1 cellular context compared by ENCODE assay signal in the genomic region with DNA sequence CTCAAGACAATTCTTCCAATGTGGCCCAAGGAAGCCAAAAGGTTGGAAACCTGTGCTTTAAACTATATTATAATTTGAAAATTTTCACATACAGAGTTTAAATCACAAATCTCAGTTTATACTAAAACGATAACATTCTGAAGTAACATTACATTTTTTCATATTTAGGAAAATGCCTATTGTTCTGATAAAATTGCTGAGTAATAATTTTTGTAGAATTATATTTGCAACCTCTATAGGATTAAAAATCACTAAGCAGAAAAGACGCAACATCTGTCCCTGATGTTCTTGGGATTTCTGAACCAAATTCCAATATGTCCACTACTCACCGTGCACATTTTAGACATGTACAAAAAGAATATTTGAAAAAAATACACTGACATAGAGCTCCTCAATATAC.
TF ChIP-seq lines count a peak whose summit lies in the region.

No MANE protein-coding gene starts in this region.

TF ChIP-seq in A549, 52 proteins besides CTCF, POLR2A, EP300 and RAD21 (continued from another document):
- TF ChIP-seq, protein P1, sequence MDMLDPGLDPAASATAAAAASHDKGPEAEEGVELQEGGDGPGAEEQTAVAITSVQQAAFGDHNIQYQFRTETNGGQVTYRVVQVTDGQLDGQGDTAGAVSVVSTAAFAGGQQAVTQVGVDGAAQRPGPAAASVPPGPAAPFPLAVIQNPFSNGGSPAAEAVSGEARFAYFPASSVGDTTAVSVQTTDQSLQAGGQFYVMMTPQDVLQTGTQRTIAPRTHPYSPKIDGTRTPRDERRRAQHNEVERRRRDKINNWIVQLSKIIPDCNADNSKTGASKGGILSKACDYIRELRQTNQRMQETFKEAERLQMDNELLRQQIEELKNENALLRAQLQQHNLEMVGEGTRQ (IDR thresholded peaks at IDR 0.05): no peak
- TF ChIP-seq CBX8 (IDR thresholded peaks at IDR 0.05) (no peak), MAFK (IDR thresholded peaks at IDR 0.05; ENCODE audit: partially characterized antibody) (peak; percentile 38)
